ENCODE assay signal across 10 cellular contexts in the genomic region with DNA sequence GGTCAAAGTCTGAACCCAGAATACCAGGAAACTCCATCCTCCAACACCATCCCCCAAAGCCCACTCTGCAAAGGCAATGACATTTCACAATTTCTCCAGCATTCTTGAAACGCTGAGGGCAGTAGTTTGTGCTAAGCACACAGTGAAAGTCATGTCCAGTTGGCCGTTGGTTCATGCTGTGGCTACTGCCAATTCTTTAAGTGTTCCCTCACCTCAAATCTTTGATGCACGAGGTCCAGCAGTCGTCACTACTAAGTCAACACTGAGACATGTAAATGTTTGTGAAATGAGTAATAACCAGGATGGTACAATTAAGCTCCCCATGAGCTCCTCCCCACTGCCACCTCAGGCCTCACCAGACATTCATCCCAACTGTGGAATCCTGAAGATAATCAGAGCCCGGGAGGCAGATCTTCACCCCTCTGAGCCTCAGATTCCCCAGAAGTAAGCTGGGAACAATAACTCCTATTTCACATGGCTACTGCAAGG. TPM values are rescaled to one million over a fixed set of nuclear protein-coding genes. Genes with fewer than 3 reads are reported as not detected.
A peak's percentile ranks its signal among the peaks of the same experiment; 100 is the strongest.
DNase-seq lines count a peak whose midpoint lies in the region; ATAC-seq and TF ChIP-seq lines count a peak whose summit lies in the region.
"Had no signal": no experiment of that assay in that cellular context is flagged by ENCODE, and none has a peak within 500 bp of the region (broad histone marks: within the 10 kb centered on the region; RNA-seq: fewer than 3 reads in every experiment).

No MANE protein-coding gene starts in this region.

- H3K9me3 ChIP-seq in right cardiac atrium (ENCODE audit: control insufficient read depth, low read length) (no peaks in the 10 kb centered on the region), transverse colon (no peaks in the 10 kb centered on the region), aorta (ENCODE audit: control insufficient read depth, low read length) (no peaks in the 10 kb centered on the region)
- H3K9me3 ChIP-seq: testis had no signal

- no peak for TF ChIP-seq EP300 in transverse colon (IDR thresholded peaks at IDR 0.05; ENCODE audit: low read depth)

- intact Hi-C loops in right cardiac atrium (cut with DNase I), result no loop called here
- intact Hi-C loops in transverse colon (cut with DNase I; ENCODE audit: low total_unique reads), result no loop called here
- intact Hi-C loops in aorta (cut with DNase I), result no loop called here

- DNase-seq in HS-5 (ENCODE audit: low read depth), result peak; percentile 98
- DNase-seq in astrocyte of the cerebellum (ENCODE audit: low read depth), result peak; percentile 94
- peak in 1 of 3 donors; percentile 43 for DNase-seq in right cardiac atrium
- peak; percentile 46 for DNase-seq in transverse colon
- DNase-seq in aorta, result no peak
- DNase-seq in activated CD4-positive, alpha-beta T cell treated with anti-CD3 and anti-CD28 coated beads, Interleukin-2, amount 50 U/mL, for 48 hours, result no peak
- DNase-seq: activated naive CD4-positive, alpha-beta T cell treated with anti-CD3 and anti-CD28 coated beads, Interleukin-2, amount 50 U/mL, for 16 hours; T-helper 9 cell; testis had no signal

- peak overlapping the region; percentile 90 for H3K27ac ChIP-seq in right cardiac atrium (ENCODE audit: low read length)
- peak overlapping the region; percentile 55 to 66 (median 60) for H3K27ac ChIP-seq in transverse colon
- no peak overlapping the region for H3K27ac ChIP-seq in aorta (ENCODE audit: low read depth in 1 of 2, low read length in 2 of 2)
- H3K27ac ChIP-seq: testis had no signal

- no peaks in the 10 kb centered on the region for H3K36me3 ChIP-seq in transverse colon
- peaks cover 0 to 1% of the 10 kb centered on the region in 2 donors for H3K36me3 ChIP-seq in aorta (ENCODE audit: control insufficient read depth in 1 of 2, insufficient read depth in 2 of 2, low read length in 1 of 2)

- peaks cover 19% of the 10 kb centered on the region for H3K4me1 ChIP-seq in right cardiac atrium (ENCODE audit: control insufficient read depth, insufficient read depth, low read length)
- peaks cover 34 to 66% (median 52%) of the 10 kb centered on the region in 4 donors for H3K4me1 ChIP-seq in transverse colon
- H3K4me1 ChIP-seq in aorta (ENCODE audit: control insufficient read depth in 1 of 2, insufficient read depth in 2 of 2, low read length in 2 of 2), result no peaks in the 10 kb centered on the region
- H3K4me1 ChIP-seq: testis had no signal

- ATAC-seq in right cardiac atrium, result peak; percentile 81 to 89
- no peak for ATAC-seq in aorta (ENCODE audit: low FRiP score)
- ATAC-seq in GM19351 (IDR thresholded peaks at IDR 0.05; ENCODE audit: unreplicated experiment), result no peak

- in situ Hi-C loops in astrocyte of the cerebellum (cut with HindIII; ENCODE audit: low sequenced_read_pairs) (no loop called here), transverse colon (cut with MboI; ENCODE audit: low pct_ligation_motif_present in 1 of 4, low pct_unique_long_range_greater_than_20kb in 1 of 4, low sequenced_read_pairs in 3 of 4) (no loop called here)

- no peak for TF ChIP-seq POLR2A in transverse colon (IDR thresholded peaks at IDR 0.05)

- TF ChIP-seq CTCF in astrocyte of the cerebellum (IDR thresholded peaks at IDR 0.05; ENCODE audit: low read depth, low read length, missing control alignments), result no peak
- no peak for TF ChIP-seq CTCF in transverse colon (IDR thresholded peaks at IDR 0.05)

- H3K4me3 ChIP-seq in astrocyte of the cerebellum (ENCODE audit: low read depth, low read length), result no peak overlapping the region
- no peak overlapping the region for H3K4me3 ChIP-seq in right cardiac atrium (ENCODE audit: low read length)
- no peak overlapping the region for H3K4me3 ChIP-seq in transverse colon
- H3K4me3 ChIP-seq in aorta (ENCODE audit: low read length in 2 of 2), result no peak overlapping the region
- H3K4me3 ChIP-seq: testis had no signal

- 68% methylated on average over 5 of the region's 5 CpGs for WGBS in right cardiac atrium
- 43 to 45% methylated on average over 1 to 5 of the region's 5 CpGs for WGBS in transverse colon (ENCODE audit: low coverage in 1 of 2), 2 donors
- 46 to 53% methylated on average over 5 of the region's 5 CpGs for WGBS in aorta, 2 donors

- H3K27me3 ChIP-seq in right cardiac atrium (ENCODE audit: control insufficient read depth, insufficient read depth) (no peaks in the 10 kb centered on the region), transverse colon (no peaks in the 10 kb centered on the region), aorta (ENCODE audit: control insufficient read depth in 1 of 2, insufficient read depth in 2 of 2, low read length in 1 of 2) (no peaks in the 10 kb centered on the region)
- H3K27me3 ChIP-seq: testis had no signal

RNA-seq across cellular contexts. Expression of gene SUCLG2, which starts 7.0 kb away (rescaled TPM):
- total RNA-seq in right cardiac atrium, result 10 to 100 TPM; 66.3 to 84.8 (median 73.2) TPM
- polyA plus RNA-seq in right cardiac atrium, result 50.6 TPM
- 100 to 1,000 TPM in 3 of 4 donors, 10 to 100 TPM in 1; 59.5 to 269 (median 160) TPM for total RNA-seq in transverse colon
- 10 to 100 TPM; 40.2 to 48.8 TPM for total RNA-seq in aorta
- 10 to 100 TPM; 38.2 to 71.9 TPM for polyA plus RNA-seq in aorta

Comparison
In these comparisons a context has a peak if more than half of its experiments do, and no peak if none do; other contexts are left out.
1. DNase-seq: peak in HS-5 (single experiment), astrocyte of the cerebellum (single experiment) and transverse colon (single experiment); none in aorta (0 of 2) and activated CD4-positive, alpha-beta T cell treated with anti-CD3 and anti-CD28 coated beads, Interleukin-2, amount 50 U/mL, for 48 hours (0 of 2).
2. ATAC-seq: peak in right cardiac atrium (2 of 2); none in aorta (single experiment) and GM19351 (single experiment).
3. H3K27ac ChIP-seq: peak in right cardiac atrium (single experiment) and transverse colon (4 of 4); none in aorta (0 of 2).